ENCODE assay signal across 18 cellular contexts in genomic region chr11:46001427-46002049, GRCh38.
A peak's percentile ranks its signal among the peaks of the same experiment; 100 is the strongest.
DNase-seq lines count a peak whose midpoint lies in the region; ATAC-seq and TF ChIP-seq lines count a peak whose summit lies in the region.
"Had no signal": no experiment of that assay in that cellular context is flagged by ENCODE, and none has a peak within 500 bp of the region (broad histone marks: within the 10 kb centered on the region; RNA-seq: fewer than 3 reads in every experiment).

No MANE protein-coding gene starts in this region.

- TF ChIP-seq EP300 in SK-N-SH (IDR thresholded peaks at IDR 0.05; ENCODE audit: borderline replicate concordance in 1 of 2, low read depth in 1 of 2, low read length in 1 of 2): no peak

- intact Hi-C loops in testis (cut with DNase I; ENCODE audit: low total_unique reads): no loop called here

- H3K79me2 ChIP-seq in SK-N-SH (ENCODE audit: insufficient read depth) (peaks cover 14% of the 10 kb centered on the region), osteoblast (ENCODE audit: insufficient read depth, low read length) (peaks cover 4% of the 10 kb centered on the region)

- H3K36me3 ChIP-seq in SK-N-SH (replicated peaks in 1 of 2; ENCODE audit: control insufficient read depth in 1 of 2, insufficient read depth in 2 of 2, low read length in 1 of 2): peaks cover 0 to 2% of the 10 kb centered on the region in 2 experiments
- H3K36me3 ChIP-seq in osteoblast (ENCODE audit: insufficient read depth, low read length): no peaks in the 10 kb centered on the region
- no peaks in the 10 kb centered on the region for H3K36me3 ChIP-seq in testis (ENCODE audit: low read depth, missing control alignments)
- H3K36me3 ChIP-seq: stomach had no signal

- H3K27ac ChIP-seq in SK-N-SH (ENCODE audit: low read depth in 2 of 2, low read length in 1 of 2) (peak overlapping the region; percentile 0 to 28; a peak in 1 of 4 replicates), osteoblast (ENCODE audit: low read depth, low read length) (peak overlapping the region; percentile 29), testis (no peak overlapping the region)
- H3K27ac ChIP-seq: stomach had no signal

- no peaks in the 10 kb centered on the region for H3K9me2 ChIP-seq in SK-N-SH

- no peak for TF ChIP-seq CTCF in SK-N-SH (IDR thresholded peaks at IDR 0.05)
- TF ChIP-seq CTCF in fibroblast of pulmonary artery (IDR thresholded peaks at IDR 0.05; ENCODE audit: low read length, missing control alignments): no peak
- no peak for TF ChIP-seq CTCF in osteoblast (IDR thresholded peaks at IDR 0.05; ENCODE audit: extremely low read depth, low read depth, low read length)
- no peak for TF ChIP-seq CTCF in testis (IDR thresholded peaks at IDR 0.05)

- peaks cover 5% of the 10 kb centered on the region for H3F3A ChIP-seq in SK-N-SH (replicated peaks; ENCODE audit: insufficient read depth)

- H4K20me1 ChIP-seq in SK-N-SH (ENCODE audit: insufficient read depth) (peaks cover 6% of the 10 kb centered on the region; the same call in 1 of the 2 replicates), osteoblast (ENCODE audit: insufficient read depth, low read length) (peaks cover 4% of the 10 kb centered on the region)

- H3K4me3 ChIP-seq in SK-N-SH (ENCODE audit: low read depth in 2 of 2, low read length in 1 of 2) (no peak overlapping the region), fibroblast of pulmonary artery (replicated peaks; ENCODE audit: low read depth, low read length) (no peak overlapping the region), osteoblast (ENCODE audit: insufficient read depth, low read length) (no peak overlapping the region), testis (no peak overlapping the region)
- H3K4me3 ChIP-seq: body of pancreas, mucosa of descending colon, stomach had no signal

- no peaks in the 10 kb centered on the region for H3K27me3 ChIP-seq in SK-N-SH (ENCODE audit: insufficient read depth)
- H3K27me3 ChIP-seq in osteoblast (ENCODE audit: insufficient read depth, low read length): no peaks in the 10 kb centered on the region
- H3K27me3 ChIP-seq in testis: no peaks in the 10 kb centered on the region
- H3K27me3 ChIP-seq: body of pancreas, stomach had no signal

- CTCF ChIA-PET in SK-N-SH (lab: Yijun Ruan, JAX): interaction anchor here (1.1 to 3.1 kb wide), 4 partner anchors 37 to 50 kb away, joined by 3 to 29 read pairs (median 8); no protein-coding TSS in a partner anchor

- POLR2A ChIA-PET in SK-N-SH (lab: Yijun Ruan, JAX): no interaction called here

- peak; percentile 6 for DNase-seq in ELF-1 (ENCODE audit: low read depth, low spot score)
- DNase-seq in SK-N-SH: no peak
- DNase-seq in fibroblast of pulmonary artery (ENCODE audit: low read depth): peak; percentile 64
- peak; percentile 50 for DNase-seq in osteoblast (ENCODE audit: insufficient read length, low spot score, missing footprints)
- no peak for DNase-seq in NCI-H526 (lab: John Stamatoyannopoulos, UW)
- DNase-seq in activated CD8-positive, alpha-beta memory T cell treated with anti-CD3 and anti-CD28 coated beads, Interleukin-2, amount 50 U/mL, for 48 hours: no peak
- DNase-seq in testis: no peak
- DNase-seq: activated T-cell treated with anti-CD3 and anti-CD28 coated beads, Interleukin-2, amount 50 U/mL, for 4 hours; body of pancreas; GDM1; immature natural killer cell; mucosa of descending colon; NCI-H2029 treated with DMSO at 0.1 percent for 48 hours; right cardiac atrium; stomach; T-cell had no signal

- no peak for ATAC-seq in HG02852 (IDR thresholded peaks at IDR 0.05; ENCODE audit: unreplicated experiment)
- ATAC-seq: activated CD4-positive, CD25-positive, alpha-beta regulatory T cell treated with anti-CD3 and anti-CD28 coated beads, Interleukin-2, amount 50 U/mL, for 24 hours; activated T-cell treated with anti-CD3 and anti-CD28 coated beads, Interleukin-2, amount 50 U/mL, for 4 hours; body of pancreas; mucosa of descending colon; right cardiac atrium; T-cell had no signal

- H3K9ac ChIP-seq in SK-N-SH: no peak overlapping the region

- WGBS in SK-N-SH (ENCODE audit: low lambda C conversion rate): 86% methylated on average over 5 of the region's 5 CpGs
- 59 to 61% methylated on average over 5 of the region's 5 CpGs for WGBS in testis, 2 donors

- TF ChIP-seq RAD21 in SK-N-SH (IDR thresholded peaks at IDR 0.05; ENCODE audit: low read length): no peak

- TF ChIP-seq POLR2A in testis (IDR thresholded peaks at IDR 0.05): no peak

- H3K4me1 ChIP-seq in SK-N-SH (ENCODE audit: control insufficient read depth in 1 of 2, insufficient read depth in 2 of 2, low read depth in 1 of 2, low read length in 1 of 2) (peaks cover 5 to 39% of the 10 kb centered on the region in 2 experiments; a peak in 3 of 4 replicates), osteoblast (ENCODE audit: insufficient read depth, low read length) (peaks cover 9% of the 10 kb centered on the region), testis (peaks cover 5% of the 10 kb centered on the region)
- H3K4me1 ChIP-seq: body of pancreas had no signal

- H3K9me3 ChIP-seq in SK-N-SH (no peaks in the 10 kb centered on the region), osteoblast (ENCODE audit: low read depth, low read length) (no peaks in the 10 kb centered on the region), testis (no peaks in the 10 kb centered on the region)
- H3K9me3 ChIP-seq: body of pancreas, mucosa of descending colon, stomach had no signal

- H2AFZ ChIP-seq in SK-N-SH (ENCODE audit: low read depth) (no peak overlapping the region), osteoblast (ENCODE audit: low read length) (no peak overlapping the region)

- peak overlapping the region; percentile 2; the same call in 1 of the 2 replicates for H3K4me2 ChIP-seq in SK-N-SH
- H3K4me2 ChIP-seq in osteoblast (ENCODE audit: insufficient read depth, low read length): peak overlapping the region; percentile 47

TF ChIP-seq in SK-N-SH, 30 proteins besides CTCF, POLR2A, EP300 and RAD21:
- TF ChIP-seq PBX3 (IDR thresholded peaks at IDR 0.05) (no peak), TEAD4 (IDR thresholded peaks at IDR 0.05; ENCODE audit: borderline replicate concordance, insufficient read depth) (no peak), REST (IDR thresholded peaks at IDR 0.05; ENCODE audit: low read depth, low read length) (no peak), USF2 (IDR thresholded peaks at IDR 0.05; ENCODE audit: borderline replicate concordance, low read depth, low read length) (no peak), RXRA (IDR thresholded peaks at IDR 0.05; ENCODE audit: borderline replicate concordance, low read depth) (no peak), GATA2 (CRISPR knock-in tag; IDR thresholded peaks at IDR 0.05) (no peak), POLR2AphosphoS5 (IDR thresholded peaks at IDR 0.05; ENCODE audit: low read depth, low read length) (no peak), NFIC (IDR thresholded peaks at IDR 0.05; ENCODE audit: borderline replicate concordance) (no peak), MXI1 (IDR thresholded peaks at IDR 0.05; ENCODE audit: low read depth, low read length) (no peak), GABPA (IDR thresholded peaks at IDR 0.05; ENCODE audit: low read depth) (no peak)

Comparison
In these comparisons a context has a peak if more than half of its experiments do, and no peak if none do; other contexts are left out.
1. DNase-seq: peak in ELF-1 (single experiment), fibroblast of pulmonary artery (single experiment) and osteoblast (single experiment); none in SK-N-SH (single experiment), NCI-H526 (0 of 2), activated CD8-positive, alpha-beta memory T cell treated with anti-CD3 and anti-CD28 coated beads, Interleukin-2, amount 50 U/mL, for 48 hours (single experiment) and testis (single experiment).
2. H3K27ac ChIP-seq: peak in SK-N-SH (2 of 2) and osteoblast (single experiment); none in testis (0 of 2).